ENCODE assay signal across 21 cellular contexts in the genomic region with DNA sequence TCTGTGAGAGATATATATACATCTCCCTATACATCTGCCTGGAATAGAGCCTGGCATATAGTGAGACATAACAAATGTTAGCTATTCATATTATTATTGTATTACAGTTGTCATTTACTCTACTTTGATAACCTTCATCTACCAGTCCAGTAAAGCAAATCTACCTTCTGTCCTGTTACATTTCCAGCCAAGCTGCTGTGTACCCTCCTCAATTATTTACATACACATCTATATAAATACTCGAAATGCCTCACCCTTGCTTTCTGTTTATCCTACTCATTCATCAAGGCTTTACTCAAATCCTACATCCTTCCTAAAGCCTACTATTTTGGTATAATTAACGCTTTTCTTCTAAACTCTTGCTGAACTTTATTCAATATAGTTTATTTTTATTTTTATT. TPM values are rescaled to one million over a fixed set of nuclear protein-coding genes. Genes with fewer than 3 reads are reported as not detected.
"Had no signal": no experiment of that assay in that cellular context is flagged by ENCODE, and none has a peak within 500 bp of the region (broad histone marks: within the 10 kb centered on the region; RNA-seq: fewer than 3 reads in every experiment).

No MANE protein-coding gene starts in this region.

- H3K27ac ChIP-seq: RWPE1 had no signal

- DNase-seq: KBM-7, MV-4-11, NCI-H1048, NCI-H1105, NCI-H1417, NCI-H1436 treated with DMSO at 0.1 percent for 48 hours, NCI-H1694, NCI-H187 treated with DMSO at 0.1 percent for 48 hours, NCI-H2029 treated with DMSO at 0.1 percent for 48 hours, NCI-H2171 treated with DMSO at 0.1 percent for 48 hours, NCI-H345, NCI-H446 treated with DMSO at 0.1 percent for 48 hours, NCI-H510A treated with DMSO at 0.1 percent for 48 hours, NCI-H526 treated with DMSO at 0.1 percent for 48 hours, NCI-H774, SHP77, SK-N-SH, SW 1271, T-cell had no signal

RNA-seq across cellular contexts. Expression of gene PPP1R36, which starts 36.5 kb away (rescaled TPM):
- total RNA-seq: SK-MEL-5, T-cell had no signal
